ENCODE assay signal across 21 cellular contexts in genomic region chrX:69203367-69204037, GRCh38.
"Had no signal": no experiment of that assay in that cellular context is flagged by ENCODE, and none has a peak within 500 bp of the region (broad histone marks: within the 10 kb centered on the region; RNA-seq: fewer than 3 reads in every experiment).

No MANE protein-coding gene starts in this region.

- H3K4me1 Mint-ChIP-seq: activated B cell treated with CpG ODN at 0.5 μM for 24 hours; activated CD4-positive, alpha-beta T cell treated with anti-CD3 and anti-CD28 coated beads for 36 hours; naive thymus-derived CD8-positive, alpha-beta T cell had no signal

- DNase-seq: activated B cell treated with CpG ODN at 0.5 μM for 24 hours; activated CD4-positive, alpha-beta T cell treated with anti-CD3 and anti-CD28 coated beads for 36 hours; activated CD4-positive, alpha-beta T cell treated with anti-CD3 and anti-CD28 coated beads, Interleukin-2, amount 50 U/mL, for 4 hours; activated CD8-positive, alpha-beta memory T cell treated with anti-CD3 and anti-CD28 coated beads for 24 hours; activated CD8-positive, alpha-beta memory T cell treated with anti-CD3 and anti-CD28 coated beads, Interleukin-2, amount 50 U/mL, for 4 hours; activated naive CD4-positive, alpha-beta T cell; activated T-cell treated with anti-CD3 and anti-CD28 coated beads, Interleukin-2, amount 50 U/mL, for 24 hours; amniotic stem cell; foreskin fibroblast; left colon; naive thymus-derived CD8-positive, alpha-beta T cell; retina; stimulated activated CD4-positive, alpha-beta T cell treated with anti-CD3 and anti-CD28 coated beads, Interleukin-4, amount 100 ng/mL, for 24 hours; stimulated activated naive CD4-positive, alpha-beta T cell treated with Interleukin-2 at 50 U/mL for 16 hours; T-helper 1 cell; T-helper 9 cell; upper lobe of left lung had no signal

- H3K27me3 Mint-ChIP-seq: activated B cell treated with CpG ODN at 0.5 μM for 24 hours; activated CD4-positive, alpha-beta T cell treated with anti-CD3 and anti-CD28 coated beads for 36 hours; activated naive CD8-positive, alpha-beta T cell; naive thymus-derived CD8-positive, alpha-beta T cell had no signal

- ATAC-seq: activated CD4-positive, alpha-beta T cell treated with anti-CD3 and anti-CD28 coated beads for 36 hours; left colon; naive thymus-derived CD8-positive, alpha-beta T cell had no signal

- H3K27ac ChIP-seq: neural progenitor cell, upper lobe of left lung had no signal

- H3K36me3 ChIP-seq: neural progenitor cell, upper lobe of left lung had no signal

- H3K36me3 Mint-ChIP-seq: activated naive CD8-positive, alpha-beta T cell; naive thymus-derived CD8-positive, alpha-beta T cell; neural progenitor cell had no signal

- H3K9me3 Mint-ChIP-seq: activated B cell treated with CpG ODN at 0.5 μM for 24 hours; activated T-cell treated with anti-CD3 and anti-CD28 coated beads, Interleukin-2, amount 50 U/mL, for 24 hours; activated T-helper 2 cell treated with anti-CD3 and anti-CD28 coated beads, Interferon-gamma antibody, Interleukin-2, Interleukin-4, amounts not matched to agents 10 μg/mL and 5 μg/mL and 100 μg/mL, durations not matched to agents 14 hours and 24 hours and 36 hours; naive thymus-derived CD8-positive, alpha-beta T cell had no signal

- H3K4me3 Mint-ChIP-seq: activated B cell treated with CpG ODN at 0.5 μM for 24 hours; activated CD4-positive, alpha-beta T cell treated with anti-CD3 and anti-CD28 coated beads for 36 hours; activated naive CD8-positive, alpha-beta T cell; activated T-cell treated with anti-CD3 and anti-CD28 coated beads, Interleukin-2, amount 50 U/mL, for 24 hours; naive thymus-derived CD8-positive, alpha-beta T cell; neural progenitor cell had no signal

- H3K9me3 ChIP-seq: upper lobe of left lung had no signal

- H3K4me3 ChIP-seq: lung, neural progenitor cell, upper lobe of left lung had no signal

- H3K27me3 ChIP-seq: neural progenitor cell, upper lobe of left lung had no signal

- H3K27ac Mint-ChIP-seq: activated B cell treated with CpG ODN at 0.5 μM for 24 hours; activated CD4-positive, alpha-beta T cell treated with anti-CD3 and anti-CD28 coated beads for 36 hours; activated naive CD8-positive, alpha-beta T cell; activated T-cell treated with anti-CD3 and anti-CD28 coated beads, Interleukin-2, amount 50 U/mL, for 24 hours; activated T-helper 2 cell treated with anti-CD3 and anti-CD28 coated beads, Interferon-gamma antibody, Interleukin-2, Interleukin-4, amounts not matched to agents 10 μg/mL and 5 μg/mL and 100 μg/mL, durations not matched to agents 14 hours and 24 hours and 36 hours; naive thymus-derived CD8-positive, alpha-beta T cell; neural progenitor cell had no signal

- H3K4me1 ChIP-seq: upper lobe of left lung had no signal
